ENCODE assay signal across 22 cellular contexts in the genomic region with DNA sequence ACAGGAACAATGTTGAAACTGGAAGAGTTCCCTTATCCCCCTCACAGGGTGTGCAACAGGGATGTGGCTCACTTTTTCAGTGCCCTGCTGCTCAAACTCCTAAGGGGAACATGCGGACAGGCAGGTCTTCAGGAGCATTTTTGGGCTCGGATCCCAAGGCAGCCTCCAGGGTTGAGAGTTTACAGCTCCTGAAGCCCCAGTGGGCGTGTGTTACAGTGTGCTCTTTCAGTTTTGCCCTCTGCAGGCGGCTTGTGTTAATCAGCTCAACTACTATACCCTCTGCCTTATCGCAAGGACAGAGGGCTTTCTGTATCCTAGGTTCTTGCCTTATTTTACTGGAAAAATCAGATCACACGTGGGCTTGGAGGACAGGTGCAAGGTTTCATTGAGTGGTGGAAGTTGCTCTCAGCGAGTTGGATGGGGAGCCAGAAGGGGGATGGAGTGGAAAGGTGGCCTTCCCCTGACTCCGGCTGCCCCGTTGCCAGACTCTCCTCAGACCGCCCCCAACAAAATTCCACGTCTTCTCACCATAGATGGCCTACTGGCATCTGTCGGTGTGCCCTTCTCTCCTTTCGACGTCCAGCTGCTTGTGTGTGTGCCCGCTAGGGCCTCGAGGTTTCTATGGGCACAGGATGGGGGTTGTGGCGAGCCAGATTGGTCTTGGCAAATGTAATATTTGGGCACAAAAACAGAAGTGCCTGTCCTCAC.
A peak's percentile ranks its signal among the peaks of the same experiment; 100 is the strongest.
DNase-seq lines count a peak whose midpoint lies in the region; TF ChIP-seq lines count a peak whose summit lies in the region.
"Had no signal": no experiment of that assay in that cellular context is flagged by ENCODE, and none has a peak within 500 bp of the region (broad histone marks: within the 10 kb centered on the region; RNA-seq: fewer than 3 reads in every experiment).

No MANE protein-coding gene starts in this region.

- 71% methylated on average over 17 of the region's 17 CpGs for WGBS in hepatocyte (ENCODE audit: low lambda C conversion rate, missing lambda C conversion rate)

- H3K27ac Mint-ChIP-seq in T-helper 2 cell treated with Interferon-gamma antibody and Interleukin-4, amounts not matched to agents 5 μg/mL and 100 μg/mL, for 36 hours, result no peak overlapping the region
- H3K27ac Mint-ChIP-seq: activated naive CD8-positive, alpha-beta T cell treated with anti-CD3 and anti-CD28 coated beads, Interleukin-2, amount 50 U/mL, for 24 hours; activated T-helper 2 cell treated with anti-CD3 and anti-CD28 coated beads, Interferon-gamma antibody, Interleukin-2, Interleukin-4, amounts not matched to agents 10 μg/mL and 5 μg/mL and 100 μg/mL, durations not matched to agents 14 hours and 24 hours and 36 hours; nephron had no signal

- H3K4me1 ChIP-seq in hepatocyte (ENCODE audit: insufficient read depth) (no peaks in the 10 kb centered on the region), osteoblast (ENCODE audit: insufficient read depth, low read length) (peaks cover 4% of the 10 kb centered on the region)
- H3K4me1 ChIP-seq: breast epithelium, SJSA1, spleen, suprapubic skin had no signal

- DNase-seq in DMS 273 (lab: John Stamatoyannopoulos, UW; ENCODE audit: unreplicated experiment) (peak; percentile 8), DMS 273 treated with DMSO at 0.1 percent for 48 hours (lab: John Stamatoyannopoulos, UW) (no peak), RKO (ENCODE audit: low spot score) (peak; percentile 10), hepatocyte (ENCODE audit: low spot score) (peak; percentile 16), osteoblast (ENCODE audit: insufficient read length, low spot score, missing footprints) (no peak), NK-92 (lab: John Stamatoyannopoulos, UW; ENCODE audit: unreplicated experiment) (no peak)
- DNase-seq in T-helper 2 cell treated with Interferon-gamma antibody and Interleukin-4, amounts not matched to agents 5 μg/mL and 100 μg/mL, for 36 hours (ENCODE audit: low spot score), result no peak
- DNase-seq in stimulated activated naive CD4-positive, alpha-beta T cell (lab: John Stamatoyannopoulos, UW), result no peak
- DNase-seq: activated naive CD8-positive, alpha-beta T cell treated with anti-CD3 and anti-CD28 coated beads, Interleukin-2, amount 50 U/mL, for 24 hours; dermis blood vessel endothelial cell; DMS79 treated with DMSO at 0.1 percent for 48 hours; glutamatergic neuron; kidney glomerular epithelial cell; NCI-H2029; NCI-H446 treated with DMSO at 0.1 percent for 48 hours; spleen had no signal

- H2AFZ ChIP-seq in hepatocyte (no peak overlapping the region), osteoblast (ENCODE audit: low read length) (peak overlapping the region; percentile 82)

- no peaks in the 10 kb centered on the region for H3K27me3 Mint-ChIP-seq in T-helper 2 cell treated with Interferon-gamma antibody and Interleukin-4, amounts not matched to agents 5 μg/mL and 100 μg/mL, for 36 hours (ENCODE audit: low read depth)
- H3K27me3 Mint-ChIP-seq: activated naive CD8-positive, alpha-beta T cell treated with anti-CD3 and anti-CD28 coated beads, Interleukin-2, amount 50 U/mL, for 24 hours had no signal

- H3K9me2 ChIP-seq in hepatocyte (replicated peaks; ENCODE audit: insufficient read depth), result no peaks in the 10 kb centered on the region

- no peaks in the 10 kb centered on the region for H3K36me3 ChIP-seq in hepatocyte (replicated peaks; ENCODE audit: insufficient read depth, low read depth)
- H3K36me3 ChIP-seq in osteoblast (ENCODE audit: insufficient read depth, low read length), result no peaks in the 10 kb centered on the region
- H3K36me3 ChIP-seq: breast epithelium, SJSA1, spleen, suprapubic skin had no signal

- H3K9me3 ChIP-seq in hepatocyte (ENCODE audit: low read depth) (no peaks in the 10 kb centered on the region), osteoblast (ENCODE audit: low read depth, low read length) (no peaks in the 10 kb centered on the region)
- H3K9me3 ChIP-seq: SJSA1 had no signal

- no peaks in the 10 kb centered on the region for H3K9me3 Mint-ChIP-seq in T-helper 2 cell treated with Interferon-gamma antibody and Interleukin-4, amounts not matched to agents 5 μg/mL and 100 μg/mL, for 36 hours
- H3K9me3 Mint-ChIP-seq: activated T-helper 2 cell treated with anti-CD3 and anti-CD28 coated beads, Interferon-gamma antibody, Interleukin-2, Interleukin-4, amounts not matched to agents 10 μg/mL and 5 μg/mL and 100 μg/mL, durations not matched to agents 14 hours and 24 hours and 36 hours had no signal

- no peaks in the 10 kb centered on the region for H3K4me1 Mint-ChIP-seq in T-helper 2 cell treated with Interferon-gamma antibody and Interleukin-4, amounts not matched to agents 5 μg/mL and 100 μg/mL, for 36 hours (ENCODE audit: low read depth)
- H3K4me1 Mint-ChIP-seq: activated naive CD8-positive, alpha-beta T cell treated with anti-CD3 and anti-CD28 coated beads, Interleukin-2, amount 50 U/mL, for 24 hours; nephron had no signal

- H3K79me2 ChIP-seq in hepatocyte (no peaks in the 10 kb centered on the region), osteoblast (ENCODE audit: insufficient read depth, low read length) (no peaks in the 10 kb centered on the region)

- H4K20me1 ChIP-seq in hepatocyte (ENCODE audit: insufficient read depth, poor library complexity, severe bottlenecking), result no peaks in the 10 kb centered on the region
- no peaks in the 10 kb centered on the region for H4K20me1 ChIP-seq in osteoblast (ENCODE audit: insufficient read depth, low read length)

- H3K36me3 Mint-ChIP-seq in T-helper 2 cell treated with Interferon-gamma antibody and Interleukin-4, amounts not matched to agents 5 μg/mL and 100 μg/mL, for 36 hours (ENCODE audit: low read depth), result no peaks in the 10 kb centered on the region

- peak overlapping the region; percentile 53 for H3K4me2 ChIP-seq in hepatocyte
- H3K4me2 ChIP-seq in osteoblast (ENCODE audit: insufficient read depth, low read length), result peak overlapping the region; percentile 60

- TF ChIP-seq CTCF in hepatocyte (IDR thresholded peaks at IDR 0.05; ENCODE audit: poor library complexity) (no peak), osteoblast (IDR thresholded peaks at IDR 0.05; ENCODE audit: extremely low read depth, low read depth, low read length) (no peak)

- H3K27ac ChIP-seq in hepatocyte (no peak overlapping the region), osteoblast (ENCODE audit: low read depth, low read length) (no peak overlapping the region)
- H3K27ac ChIP-seq: breast epithelium, C4-2B, SJSA1, spleen, suprapubic skin had no signal

- H3K27me3 ChIP-seq in hepatocyte (no peaks in the 10 kb centered on the region), osteoblast (ENCODE audit: insufficient read depth, low read length) (no peaks in the 10 kb centered on the region)
- H3K27me3 ChIP-seq: breast epithelium, SJSA1, spleen, suprapubic skin had no signal

- H3K4me3 ChIP-seq in hepatocyte, result no peak overlapping the region
- H3K4me3 ChIP-seq in osteoblast (ENCODE audit: insufficient read depth, low read length), result peak overlapping the region; percentile 55
- H3K4me3 ChIP-seq: breast epithelium, SJSA1, spleen, suprapubic skin had no signal

- no peak overlapping the region for H3K4me3 Mint-ChIP-seq in T-helper 2 cell treated with Interferon-gamma antibody and Interleukin-4, amounts not matched to agents 5 μg/mL and 100 μg/mL, for 36 hours
- H3K4me3 Mint-ChIP-seq: activated naive CD8-positive, alpha-beta T cell treated with anti-CD3 and anti-CD28 coated beads, Interleukin-2, amount 50 U/mL, for 24 hours; nephron had no signal

Comparison
In these comparisons a context has a peak if more than half of its experiments do, and no peak if none do; other contexts are left out.
1. DNase-seq: peak in DMS 273 (single experiment), RKO (single experiment) and hepatocyte (single experiment); none in DMS 273 treated with DMSO at 0.1 percent for 48 hours (single experiment), osteoblast (single experiment), NK-92 (single experiment), T-helper 2 cell treated with Interferon-gamma antibody and Interleukin-4, amounts not matched to agents 5 μg/mL and 100 μg/mL, for 36 hours (single experiment) and stimulated activated naive CD4-positive, alpha-beta T cell (0 of 6).